ENCODE assay signal across 10 cellular contexts in genomic region chr1:30816211-30817082, GRCh38. TPM values are rescaled to one million over a fixed set of nuclear protein-coding genes. Genes with fewer than 3 reads are reported as not detected.
DNase-seq lines count a peak whose midpoint lies in the region; ATAC-seq and TF ChIP-seq lines count a peak whose summit lies in the region.
"Had no signal": no experiment of that assay in that cellular context is flagged by ENCODE, and none has a peak within 500 bp of the region (broad histone marks: within the 10 kb centered on the region; RNA-seq: fewer than 3 reads in every experiment).

No MANE protein-coding gene starts in this region.

- TF ChIP-seq CTCF in heart left ventricle (IDR thresholded peaks at IDR 0.05) (no peak), astrocyte of the spinal cord (IDR thresholded peaks at IDR 0.05; ENCODE audit: low read depth, low read length) (no peak), GM13976 (IDR thresholded peaks at IDR 0.05; ENCODE audit: borderline replicate concordance, control extremely low read depth, extremely low read depth, insufficient read depth, missing control alignments) (no peak)

- no peaks in the 10 kb centered on the region for H3K9me3 ChIP-seq in heart left ventricle

- intact Hi-C loops in heart left ventricle (cut with DNase I) (no loop called here), cardiac septum (cut with DNase I) (no loop called here)

- H3K4me1 ChIP-seq in heart left ventricle = peaks cover 0 to 20% (median 10%) of the 10 kb centered on the region in 12 donors

- peak; percentile 54 to 77 (median 71) for DNase-seq in heart left ventricle
- no peak for DNase-seq in cardiac septum (ENCODE audit: low spot score)
- peak; percentile 85 for DNase-seq in astrocyte of the spinal cord (ENCODE audit: low read depth, low spot score)
- peak; percentile 89 for DNase-seq in iPS-NIHi7 (ENCODE audit: extremely low spot score)
- peak; percentile 80 for DNase-seq in stromal cell of bone marrow (ENCODE audit: low read depth)
- no peak for DNase-seq in GM13976 (ENCODE audit: low spot score)
- DNase-seq: DND-41 had no signal

- 27 to 35% (median 31%) methylated on average over 14 to 18 of the region's 18 CpGs for WGBS in heart left ventricle, 4 donors

- ATAC-seq in heart left ventricle (peak; percentile 28 to 87 (median 50)), HG03175 (IDR thresholded peaks at IDR 0.05; ENCODE audit: unreplicated experiment) (no peak), GM18520 (IDR thresholded peaks at IDR 0.05; ENCODE audit: unreplicated experiment) (no peak)

- H3K27ac ChIP-seq in heart left ventricle = peak overlapping the region in 5 of 12 donors; percentile 8 to 77 (median 41)
- H3K27ac ChIP-seq: VCaP had no signal

- no peak for TF ChIP-seq POLR2A in heart left ventricle (IDR thresholded peaks at IDR 0.05)

- in situ Hi-C loops in astrocyte of the spinal cord (cut with HindIII; ENCODE audit: low sequenced_read_pairs) (no loop called here), GM13976 (cut with MboI; ENCODE audit: low sequenced_read_pairs, unreplicated experiment) (no loop called here)

- H3K4me3 ChIP-seq in heart left ventricle (no peak overlapping the region), astrocyte of the spinal cord (ENCODE audit: low read depth, low read length) (no peak overlapping the region)

- peaks cover 0 to 36% (median 0%) of the 10 kb centered on the region in 9 donors for H3K27me3 ChIP-seq in heart left ventricle

- no peaks in the 10 kb centered on the region for H3K36me3 ChIP-seq in heart left ventricle

RNA-seq across cellular contexts. Expression of gene LAPTM5, which starts 58.9 kb away (rescaled TPM):
- total RNA-seq in heart left ventricle = 100 to 1,000 TPM in 1 of 9 donors, 10 to 100 TPM in 7, 1 to 10 TPM in 1; 9.4 to 260 (median 14.3) TPM
- polyA plus RNA-seq in heart left ventricle = 10 to 100 TPM in 1 of 2 donors, 1 to 10 TPM in 1; 6.9 to 28.7 TPM
- total RNA-seq in cardiac septum = 14.2 TPM

Comparison
In these comparisons a context has a peak if more than half of its experiments do, and no peak if none do; other contexts are left out.
1. DNase-seq: peak in heart left ventricle (5 of 5), astrocyte of the spinal cord (single experiment), iPS-NIHi7 (single experiment) and stromal cell of bone marrow (single experiment); none in cardiac septum (single experiment) and GM13976 (single experiment).
2. ATAC-seq: peak in heart left ventricle (4 of 4); none in HG03175 (single experiment) and GM18520 (single experiment).